ENCODE assay signal across 8 cellular contexts in the genomic region with DNA sequence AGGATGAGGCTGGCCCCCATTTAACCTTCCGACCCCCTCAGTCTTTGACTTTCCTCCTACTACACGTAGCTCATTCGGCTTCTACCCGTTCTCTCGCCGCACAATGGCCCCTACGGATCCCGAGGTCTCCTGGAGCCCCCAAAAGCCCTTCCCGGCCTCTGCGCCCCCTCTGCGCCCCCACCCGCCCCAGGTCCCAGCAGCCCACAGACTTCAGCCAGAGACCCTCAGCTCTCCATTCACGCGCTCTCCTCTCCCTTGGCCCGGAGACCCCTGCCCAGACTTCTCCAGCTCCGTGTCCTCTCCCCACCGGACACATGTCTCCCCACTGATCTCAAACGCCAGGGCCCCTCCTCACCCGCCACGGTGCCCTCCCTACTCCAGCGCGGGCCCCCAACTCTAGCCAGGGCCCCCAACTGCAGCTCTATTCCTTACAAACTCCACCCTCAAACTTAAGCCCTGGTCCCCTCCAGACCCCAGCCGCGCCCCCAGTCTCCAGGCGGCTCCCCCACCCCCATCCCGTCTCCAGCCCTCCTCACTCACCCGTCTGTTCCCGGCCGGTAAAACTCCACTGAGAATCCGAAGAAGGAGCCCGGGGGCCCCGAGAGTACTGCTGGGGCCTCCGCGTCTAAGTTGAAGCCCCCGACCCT. TPM values are rescaled to one million over a fixed set of nuclear protein-coding genes. Genes with fewer than 3 reads are reported as not detected.
A peak's percentile ranks its signal among the peaks of the same experiment; 100 is the strongest.
DNase-seq lines count a peak whose midpoint lies in the region; ATAC-seq and TF ChIP-seq lines count a peak whose summit lies in the region.

No MANE protein-coding gene starts in this region.

- H3K4me3 ChIP-seq in coronary artery: peak overlapping the region; percentile 93
- H3K4me3 ChIP-seq in mucosa of rectum (ENCODE audit: low read length in 2 of 2): peak overlapping the region; percentile 60 to 63
- peak overlapping the region; percentile 97 to 100 for H3K4me3 ChIP-seq in aorta (ENCODE audit: low read length in 2 of 2)

- peak overlapping the region; percentile 97 for H3K27ac Mint-ChIP-seq in activated naive CD4-positive, alpha-beta T cell treated with anti-CD3 and anti-CD28 coated beads, Interleukin-2, amount 50 U/mL, for 24 hours

- peaks cover 5 to 7% of the 10 kb centered on the region in 2 donors for H3K27me3 ChIP-seq in mucosa of rectum (ENCODE audit: control insufficient read depth in 2 of 2, insufficient read depth in 2 of 2, low read length in 2 of 2)
- no peaks in the 10 kb centered on the region for H3K27me3 ChIP-seq in aorta (ENCODE audit: control insufficient read depth in 1 of 2, insufficient read depth in 2 of 2, low read length in 1 of 2)

- 1% methylated on average over 32 to 35 of the region's 35 CpGs for WGBS in aorta, 2 donors

- no peak for TF ChIP-seq CTCF in coronary artery (IDR thresholded peaks at IDR 0.05)

- peaks cover 72% of the 10 kb centered on the region for H3K4me1 Mint-ChIP-seq in activated naive CD4-positive, alpha-beta T cell treated with anti-CD3 and anti-CD28 coated beads, Interleukin-2, amount 50 U/mL, for 24 hours

- peaks cover 5 to 8% of the 10 kb centered on the region in 2 donors for H3K4me1 ChIP-seq in mucosa of rectum (ENCODE audit: control insufficient read depth in 2 of 2, insufficient read depth in 2 of 2, low read length in 2 of 2)
- peaks cover 3 to 6% of the 10 kb centered on the region in 2 donors for H3K4me1 ChIP-seq in aorta (ENCODE audit: control insufficient read depth in 1 of 2, insufficient read depth in 2 of 2, low read length in 2 of 2)

- no peak for DNase-seq in activated naive CD4-positive, alpha-beta T cell treated with Interleukin-2 at 50 U/mL for 16 hours
- no peak for DNase-seq in coronary artery (ENCODE audit: low spot score)
- no peak for DNase-seq in aorta
- DNase-seq in NCI-H1436 (lab: John Stamatoyannopoulos, UW): no peak
- no peak for DNase-seq in GF-D8 (lab: John Stamatoyannopoulos, UW)

- H3K36me3 ChIP-seq in mucosa of rectum (ENCODE audit: control insufficient read depth in 2 of 2, insufficient read depth in 2 of 2, low read length in 2 of 2) (no peaks in the 10 kb centered on the region), aorta (ENCODE audit: control insufficient read depth in 1 of 2, insufficient read depth in 2 of 2, low read length in 1 of 2) (no peaks in the 10 kb centered on the region)

- H3K9me3 ChIP-seq in mucosa of rectum (ENCODE audit: control insufficient read depth in 2 of 2, low read length in 2 of 2) (no peaks in the 10 kb centered on the region), aorta (ENCODE audit: control insufficient read depth, low read length) (no peaks in the 10 kb centered on the region)

- peak overlapping the region; percentile 92 for H3K4me3 Mint-ChIP-seq in activated naive CD4-positive, alpha-beta T cell treated with anti-CD3 and anti-CD28 coated beads, Interleukin-2, amount 50 U/mL, for 24 hours

- intact Hi-C loops in aorta (cut with DNase I): loop anchor here in 1 of 2 donors (2.0 kb wide), 1 partner anchor 14 kb away; no protein-coding TSS in a partner anchor

- ATAC-seq in aorta (ENCODE audit: low FRiP score) (no peak), GM19467 (IDR thresholded peaks at IDR 0.05; ENCODE audit: unreplicated experiment) (no peak)

- H3K27me3 Mint-ChIP-seq in activated naive CD4-positive, alpha-beta T cell treated with anti-CD3 and anti-CD28 coated beads, Interleukin-2, amount 50 U/mL, for 24 hours: no peaks in the 10 kb centered on the region

- peak overlapping the region; percentile 65 to 66 for H3K9ac ChIP-seq in mucosa of rectum (ENCODE audit: low read depth in 1 of 2, low read length in 2 of 2)

- no peaks in the 10 kb centered on the region for H3K9me3 Mint-ChIP-seq in activated naive CD4-positive, alpha-beta T cell treated with anti-CD3 and anti-CD28 coated beads, Interleukin-2, amount 50 U/mL, for 24 hours

- no peaks in the 10 kb centered on the region for H3K36me3 Mint-ChIP-seq in activated naive CD4-positive, alpha-beta T cell treated with anti-CD3 and anti-CD28 coated beads, Interleukin-2, amount 50 U/mL, for 24 hours

- H3K27ac ChIP-seq in coronary artery (peak overlapping the region; percentile 89 to 93), mucosa of rectum (ENCODE audit: low read depth in 2 of 2, low read length in 2 of 2) (peak overlapping the region; percentile 80 to 84), aorta (ENCODE audit: low read depth in 1 of 2, low read length in 2 of 2) (peak overlapping the region; percentile 62 to 68)

RNA-seq across cellular contexts. Expression of a gene that starts 0.5 kb away (rescaled TPM):
- 1,000 to 10,000 TPM in 1 of 2 donors, 100 to 1,000 TPM in 1; 241 to 1,416 TPM for total RNA-seq in aorta
- 100 to 1,000 TPM in 1 of 2 donors, 10 to 100 TPM in 1; 26.5 to 464 TPM for polyA plus RNA-seq in aorta

RNA-seq across cellular contexts. Expression of a gene that starts 34.0 kb away (rescaled TPM):
- total RNA-seq in aorta: 10 to 100 TPM; 22.2 to 27.6 TPM
- polyA plus RNA-seq in aorta: 10 to 100 TPM in 1 of 2 donors, 1 to 10 TPM in 1; 4.1 to 11.5 TPM

RNA-seq across cellular contexts. Expression of a gene that starts 54.3 kb away (rescaled TPM):
- 1 to 10 TPM; 1.9 TPM for total RNA-seq in aorta
- polyA plus RNA-seq in aorta: under 1 TPM in 1 of 2 donors, not detected in 1; 0.38 TPM

RNA-seq across cellular contexts. Expression of a gene that starts 54.8 kb away (rescaled TPM):
- not detected for total RNA-seq in aorta
- polyA plus RNA-seq in aorta: 1 to 10 TPM in 1 of 2 donors, not detected in 1; 1.5 TPM
